ENCODE assay signal across 3 cellular contexts in the genomic region with DNA sequence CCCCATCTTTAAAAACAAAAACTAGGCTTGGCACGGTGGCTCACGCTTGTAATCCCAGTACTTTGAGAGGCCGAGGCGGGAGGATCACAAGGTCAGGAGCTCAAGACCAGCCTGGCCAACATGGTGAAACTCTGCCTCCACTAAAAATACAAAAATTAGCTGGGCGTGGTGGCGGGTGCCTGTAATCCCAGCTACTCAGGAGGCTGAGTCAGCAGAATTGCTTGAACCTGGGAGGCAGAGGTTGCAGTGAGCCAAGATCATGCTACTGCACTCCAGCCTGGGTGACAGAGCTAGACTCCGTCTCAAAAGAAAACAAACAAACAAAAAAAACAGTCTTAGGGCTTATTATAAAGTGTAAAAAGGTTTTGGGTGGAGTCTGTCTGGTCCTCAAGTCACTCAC.
A peak's percentile ranks its signal among the peaks of the same experiment; 100 is the strongest.
TF ChIP-seq lines count a peak whose summit lies in the region.

No MANE protein-coding gene starts in this region.

TF ChIP-seq in A549, 52 proteins besides CTCF, POLR2A, EP300 and RAD21:
- peak; percentile 91 for TF ChIP-seq MAFK (IDR thresholded peaks at IDR 0.05; ENCODE audit: partially characterized antibody)

TF ChIP-seq in IMR-90, 13 proteins besides CTCF, POLR2A, EP300 and RAD21:
- peak; percentile 47 for TF ChIP-seq MAFK (IDR thresholded peaks at IDR 0.05; ENCODE audit: low read depth, low read length)

TF ChIP-seq in HepG2, 621 proteins besides CTCF, POLR2A, EP300 and RAD21:
- peak; percentile 79; the same call in 1 of the 2 replicates for TF ChIP-seq ZNF441 (CRISPR knock-in tag; IDR thresholded peaks at IDR 0.05; ENCODE audit: borderline replicate concordance)
- peak in 1 of 2 experiments; percentile 71; a peak in 3 of 4 replicates for TF ChIP-seq MAFK (conservative IDR thresholded peaks at IDR 0.05 in 1 of 2, IDR thresholded peaks at IDR 0.05 in 1 of 2; ENCODE audit: low read length in 2 of 2)
- peak; percentile 67 for TF ChIP-seq MAFF (IDR thresholded peaks at IDR 0.05; ENCODE audit: low read depth, low read length)
